10 cellular contexts compared by ENCODE assay signal in genomic region chr20:50312682-50313187, GRCh38.
DNase-seq lines count a peak whose midpoint lies in the region; ATAC-seq lines count a peak whose summit lies in the region.
"Had no signal": no experiment of that assay in that cellular context is flagged by ENCODE, and none has a peak within 500 bp of the region (broad histone marks: within the 10 kb centered on the region; RNA-seq: fewer than 3 reads in every experiment).

No MANE protein-coding gene starts in this region.

- no peaks in the 10 kb centered on the region for H3K36me3 ChIP-seq in adipocyte (ENCODE audit: control insufficient read depth, insufficient read depth, low read length, severe bottlenecking)
- H3K36me3 ChIP-seq in trophoblast cell (ENCODE audit: control insufficient read depth in 1 of 2, insufficient read depth in 2 of 2, low read length in 2 of 2): no peaks in the 10 kb centered on the region

- H3K14ac ChIP-seq in trophoblast cell (ENCODE audit: low read length): no peak overlapping the region

- H3K4me2 ChIP-seq in trophoblast cell (ENCODE audit: low read length): no peak overlapping the region

- peaks cover 37% of the 10 kb centered on the region for H3K4me1 ChIP-seq in adipocyte (ENCODE audit: control insufficient read depth, insufficient read depth, low read length)
- peaks cover 3 to 5% of the 10 kb centered on the region in 2 experiments for H3K4me1 ChIP-seq in trophoblast cell (ENCODE audit: control insufficient read depth in 1 of 2, insufficient read depth in 2 of 2, low read length in 2 of 2)

- H3K9ac ChIP-seq in adipocyte (ENCODE audit: low read length) (peak overlapping the region; percentile 78), trophoblast cell (ENCODE audit: low read length) (no peak overlapping the region)

- no peak overlapping the region for H2AFZ ChIP-seq in trophoblast cell (ENCODE audit: insufficient read depth, low read length, poor library complexity)

- no peak overlapping the region for H2AK5ac ChIP-seq in trophoblast cell (ENCODE audit: low read length)

- no peaks in the 10 kb centered on the region for H3K79me2 ChIP-seq in trophoblast cell (ENCODE audit: control insufficient read depth, insufficient read depth, low read length, poor library complexity)

- H3K79me1 ChIP-seq in trophoblast cell (ENCODE audit: low read length): peaks cover 3% of the 10 kb centered on the region

- H3K4me3 ChIP-seq in adipocyte (ENCODE audit: low read length) (peak overlapping the region; percentile 33), trophoblast cell (ENCODE audit: low read depth, low read length) (no peak overlapping the region)

- H3K9me3 ChIP-seq in adipocyte (ENCODE audit: control insufficient read depth, low read length) (no peaks in the 10 kb centered on the region), trophoblast cell (ENCODE audit: insufficient read depth, low read depth, low read length) (peaks cover 1% of the 10 kb centered on the region)

- H2BK120ac ChIP-seq in trophoblast cell (ENCODE audit: insufficient read depth, low read length, poor library complexity): no peak overlapping the region

- H4K8ac ChIP-seq in trophoblast cell (ENCODE audit: low read depth, low read length): no peak overlapping the region

- H2BK5ac ChIP-seq in trophoblast cell (ENCODE audit: low read depth, low read length, poor library complexity): no peak overlapping the region

- no peak overlapping the region for H3K18ac ChIP-seq in trophoblast cell (ENCODE audit: low read length)

- H4K12ac ChIP-seq in trophoblast cell (ENCODE audit: low read depth, low read length): no peak overlapping the region

- no peak overlapping the region for H3K23ac ChIP-seq in trophoblast cell (ENCODE audit: low read length)

- H3K4ac ChIP-seq in trophoblast cell (ENCODE audit: low read depth, low read length): no peak overlapping the region

- no peak overlapping the region for H3K27ac ChIP-seq in trophoblast cell (ENCODE audit: low read depth, low read length)

- no peak overlapping the region for H4K91ac ChIP-seq in trophoblast cell (ENCODE audit: low read depth, low read length)

- DNase-seq in AG20443 (ENCODE audit: low spot score) (peak; percentile 83), adipocyte (ENCODE audit: low read depth) (peak; percentile 71), glomerular visceral epithelial cell (ENCODE audit: extremely low spot score) (peak; percentile 72), trophoblast cell (no peak), NCI-H2227 treated with DMSO at 0.1 percent for 48 hours (lab: John Stamatoyannopoulos, UW) (no peak), superior temporal gyrus (ENCODE audit: extremely low spot score) (no peak), DMS153 (lab: John Stamatoyannopoulos, UW) (no peak)
- DNase-seq: activated T-cell treated with anti-CD3 and anti-CD28 coated beads, Interleukin-2, amount 50 U/mL, for 1 hour; NCI-H187 treated with DMSO at 0.1 percent for 48 hours had no signal

- WGBS in trophoblast cell (ENCODE audit: extremely low coverage, insufficient coverage, insufficient read length): no CpG with 5 or more reads among the region's 12 CpGs

- peak overlapping the region; percentile 40 for H2BK12ac ChIP-seq in trophoblast cell (ENCODE audit: low read length)

- no peak for ATAC-seq in HG03342 (IDR thresholded peaks at IDR 0.05; ENCODE audit: unreplicated experiment)

- no peaks in the 10 kb centered on the region for H3K27me3 ChIP-seq in adipocyte (replicated peaks; ENCODE audit: control insufficient read depth, insufficient read depth, low read length)
- H3K27me3 ChIP-seq in trophoblast cell (ENCODE audit: insufficient read depth, low read length): no peaks in the 10 kb centered on the region

Comparison
In these comparisons a context has a peak if more than half of its experiments do, and no peak if none do; other contexts are left out.
1. DNase-seq: peak in AG20443 (single experiment), adipocyte (single experiment) and glomerular visceral epithelial cell (single experiment); none in trophoblast cell (0 of 2), NCI-H2227 treated with DMSO at 0.1 percent for 48 hours (single experiment), superior temporal gyrus (single experiment) and DMS153 (single experiment).